1 cellular context compared by ENCODE assay signal in genomic region chr4:159227378-159227777, GRCh38.
TF ChIP-seq lines count a peak whose summit lies in the region.

No MANE protein-coding gene starts in this region.

TF ChIP-seq in K562, 482 proteins besides CTCF, POLR2A, EP300 and RAD21 (continued from another document):
- no peak for TF ChIP-seq ZBTB11 (CRISPR knock-in tag; IDR thresholded peaks at IDR 0.05)
- no peak for TF ChIP-seq NFYB (IDR thresholded peaks at IDR 0.05; ENCODE audit: extremely low read depth, insufficient read length)
